ENCODE assay signal across 14 cellular contexts in genomic region chr14:36194645-36195044, GRCh38.
"Had no signal": no experiment of that assay in that cellular context is flagged by ENCODE, and none has a peak within 500 bp of the region (broad histone marks: within the 10 kb centered on the region; RNA-seq: fewer than 3 reads in every experiment).

No MANE protein-coding gene starts in this region.

- H3K4me1 Mint-ChIP-seq: activated CD4-positive, alpha-beta memory T cell treated with anti-CD3 and anti-CD28 coated beads, Interleukin-2, amount 10 ng/mL, durations not matched to agents 7 days and 5 days; activated naive CD8-positive, alpha-beta T cell treated with anti-CD3 and anti-CD28 coated beads, Interleukin-2, amount 10 ng/mL, durations not matched to agents 7 days and 5 days had no signal

- H3K4me3 Mint-ChIP-seq: activated CD4-positive, alpha-beta memory T cell treated with anti-CD3 and anti-CD28 coated beads, Interleukin-2, amount 10 ng/mL, durations not matched to agents 7 days and 5 days; activated naive CD8-positive, alpha-beta T cell treated with anti-CD3 and anti-CD28 coated beads, Interleukin-2, amount 10 ng/mL, durations not matched to agents 7 days and 5 days; activated T-cell treated with anti-CD3 and anti-CD28 coated beads, Interleukin-2, amount 50 U/mL, for 72 hours; endodermal cell; natural killer cell treated with Interleukin-12 subunit alpha and Interleukin-12 subunit beta and Interleukin-15 and Interleukin-18, amount 100 ng/mL, for 72 hours had no signal

- H3K27ac Mint-ChIP-seq: activated CD4-positive, alpha-beta memory T cell treated with anti-CD3 and anti-CD28 coated beads, Interleukin-2, amount 10 ng/mL, durations not matched to agents 7 days and 5 days; activated naive CD8-positive, alpha-beta T cell treated with anti-CD3 and anti-CD28 coated beads, Interleukin-2, amount 10 ng/mL, durations not matched to agents 7 days and 5 days; activated T-cell treated with anti-CD3 and anti-CD28 coated beads, Interleukin-2, amount 50 U/mL, for 72 hours; endodermal cell; natural killer cell treated with Interleukin-12 subunit alpha and Interleukin-12 subunit beta and Interleukin-15 and Interleukin-18, amount 100 ng/mL, for 72 hours; progenitor cell of endocrine pancreas had no signal

- H3K9me3 Mint-ChIP-seq: activated CD4-positive, alpha-beta memory T cell treated with anti-CD3 and anti-CD28 coated beads, Interleukin-2, amount 10 ng/mL, durations not matched to agents 7 days and 5 days; activated naive CD8-positive, alpha-beta T cell treated with anti-CD3 and anti-CD28 coated beads, Interleukin-2, amount 10 ng/mL, durations not matched to agents 7 days and 5 days; endodermal cell had no signal

- ATAC-seq: activated T-cell treated with anti-CD3 and anti-CD28 coated beads, Interleukin-2, amount 50 U/mL, for 72 hours; natural killer cell treated with Interleukin-12 subunit alpha and Interleukin-12 subunit beta and Interleukin-15 and Interleukin-18, amount 100 ng/mL, for 72 hours; upper lobe of right lung had no signal

- H3K27me3 Mint-ChIP-seq: natural killer cell treated with Interleukin-12 subunit alpha and Interleukin-12 subunit beta and Interleukin-15 and Interleukin-18, amount 100 ng/mL, for 72 hours had no signal

- DNase-seq: activated CD4-positive, alpha-beta memory T cell treated with anti-CD3 and anti-CD28 coated beads, Interleukin-2, amount 10 ng/mL, durations not matched to agents 7 days and 5 days; activated gamma-delta T cell treated with Interleukin-2 at 50 U/mL for 16 hours; activated naive CD8-positive, alpha-beta T cell treated with anti-CD3 and anti-CD28 coated beads, Interleukin-2, amount 10 ng/mL, durations not matched to agents 7 days and 5 days; activated T-cell treated with anti-CD3 and anti-CD28 coated beads, Interleukin-2, amount 50 U/mL, for 72 hours; anterior cingulate cortex; endodermal cell; erythroblast; left lung; occipital lobe; sigmoid colon; stimulated activated naive CD4-positive, alpha-beta T cell; upper lobe of right lung had no signal
